ENCODE assay signal across 36 cellular contexts in genomic region chrX:121259170-121259569, GRCh38.
"Had no signal": no experiment of that assay in that cellular context is flagged by ENCODE, and none has a peak within 500 bp of the region (broad histone marks: within the 10 kb centered on the region; RNA-seq: fewer than 3 reads in every experiment).

No MANE protein-coding gene starts in this region.

- FAIRE-seq: bronchial epithelial cell, TTC549 had no signal

- H3K27me3 Mint-ChIP-seq: activated CD4-positive, alpha-beta memory T cell treated with anti-CD3 and anti-CD28 coated beads for 36 hours; activated CD8-positive, alpha-beta T cell treated with anti-CD3 and anti-CD28 coated beads for 36 hours; activated naive CD4-positive, alpha-beta T cell treated with anti-CD3 and anti-CD28 coated beads, Interleukin-2, amount 10 ng/mL, durations not matched to agents 7 days and 5 days; activated naive CD4-positive, alpha-beta T cell treated with anti-CD3 and anti-CD28 coated beads, Interleukin-2, amount 50 U/mL, for 24 hours; activated naive CD8-positive, alpha-beta T cell; activated naive CD8-positive, alpha-beta T cell treated with anti-CD3 and anti-CD28 coated beads, Interleukin-2, amount 10 ng/mL, durations not matched to agents 7 days and 5 days; activated T-helper 17 cell treated with anti-CD3 and anti-CD28 coated beads, Interleukin-2, amount 50 U/mL, for 72 hours; central memory CD8-positive, alpha-beta T cell had no signal

- DNase-seq: activated B cell treated with CpG ODN at 0.5 μM for 24 hours; activated CD4-positive, alpha-beta memory T cell treated with anti-CD3 and anti-CD28 coated beads for 36 hours; activated CD4-positive, alpha-beta T cell treated with anti-CD3 and anti-CD28 coated beads for 48 hours; activated CD4-positive, alpha-beta T cell treated with anti-CD3 and anti-CD28 coated beads, Interleukin-2, amount 50 U/mL, for 1 hour; activated CD4-positive, alpha-beta T cell treated with anti-CD3 and anti-CD28 coated beads, Interleukin-2, amount 50 U/mL, for 4 hours; activated CD4-positive, CD25-positive, alpha-beta regulatory T cell treated with anti-CD3 and anti-CD28 coated beads, Interleukin-2, amount 50 U/mL, for 72 hours; activated CD8-positive, alpha-beta memory T cell treated with anti-CD3 and anti-CD28 coated beads, Interleukin-2, amount 50 U/mL, for 4 hours; activated CD8-positive, alpha-beta T cell treated with anti-CD3 and anti-CD28 coated beads for 36 hours; activated effector memory CD4-positive, alpha-beta T cell treated with Interleukin-2 at 50 U/mL for 16 hours; activated gamma-delta T cell; activated naive CD4-positive, alpha-beta T cell treated with anti-CD3 and anti-CD28 coated beads, Interleukin-2, amount 10 ng/mL, durations not matched to agents 7 days and 5 days; activated naive CD4-positive, alpha-beta T cell treated with Interleukin-2 at 50 U/mL for 16 hours; activated naive CD8-positive, alpha-beta T cell treated with anti-CD3 and anti-CD28 coated beads, Interleukin-2, amount 10 ng/mL, durations not matched to agents 7 days and 5 days; activated naive CD8-positive, alpha-beta T cell treated with anti-CD3 and anti-CD28 coated beads, Interleukin-2, amount 50 U/mL, for 24 hours; activated T-cell treated with anti-CD3 and anti-CD28 coated beads for 4 hours; activated T-cell treated with anti-CD3 and anti-CD28 coated beads, Interleukin-2, amount 50 U/mL, for 1 hour; activated T-cell treated with anti-CD3 and anti-CD28 coated beads, Interleukin-2, amount 50 U/mL, for 4 hours; amygdala; anterior cingulate cortex; caudate nucleus; cerebellar nuclear complex; T-helper 1 cell; T-helper 2 cell; T-helper 9 cell had no signal

- H3K9me3 Mint-ChIP-seq: activated B cell treated with CpG ODN at 0.5 μM for 24 hours; activated CD4-positive, alpha-beta memory T cell treated with anti-CD3 and anti-CD28 coated beads for 36 hours; activated CD8-positive, alpha-beta T cell treated with anti-CD3 and anti-CD28 coated beads for 36 hours; activated naive CD4-positive, alpha-beta T cell treated with anti-CD3 and anti-CD28 coated beads, Interleukin-2, amount 10 ng/mL, durations not matched to agents 7 days and 5 days; activated naive CD4-positive, alpha-beta T cell treated with anti-CD3 and anti-CD28 coated beads, Interleukin-2, amount 50 U/mL, for 24 hours; activated naive CD8-positive, alpha-beta T cell treated with anti-CD3 and anti-CD28 coated beads, Interleukin-2, amount 10 ng/mL, durations not matched to agents 7 days and 5 days; activated naive CD8-positive, alpha-beta T cell treated with anti-CD3 and anti-CD28 coated beads, Interleukin-2, amount 50 U/mL, for 24 hours; activated T-cell treated with anti-CD3 and anti-CD28 coated beads, Interleukin-2, amount 50 U/mL, for 4 hours; activated T-helper 17 cell treated with anti-CD3 and anti-CD28 coated beads, Interleukin-2, amount 50 U/mL, for 72 hours; central memory CD8-positive, alpha-beta T cell; T-helper 1 cell treated with Interleukin-12 subunit alpha and Interleukin-12 subunit beta and Interleukin-4 antibody, amounts not matched to agents 30 μg/mL and 1 μg/mL, for 36 hours; T-helper 2 cell treated with Interferon-gamma antibody and Interleukin-4, amounts not matched to agents 5 μg/mL and 100 μg/mL, for 36 hours had no signal

- H3K27ac Mint-ChIP-seq: activated B cell treated with CpG ODN at 0.5 μM for 24 hours; activated CD4-positive, alpha-beta memory T cell treated with anti-CD3 and anti-CD28 coated beads for 36 hours; activated CD8-positive, alpha-beta T cell treated with anti-CD3 and anti-CD28 coated beads for 36 hours; activated naive CD4-positive, alpha-beta T cell treated with anti-CD3 and anti-CD28 coated beads, Interleukin-2, amount 10 ng/mL, durations not matched to agents 7 days and 5 days; activated naive CD4-positive, alpha-beta T cell treated with anti-CD3 and anti-CD28 coated beads, Interleukin-2, amount 50 U/mL, for 24 hours; activated naive CD8-positive, alpha-beta T cell; activated naive CD8-positive, alpha-beta T cell treated with anti-CD3 and anti-CD28 coated beads, Interleukin-2, amount 10 ng/mL, durations not matched to agents 7 days and 5 days; activated naive CD8-positive, alpha-beta T cell treated with anti-CD3 and anti-CD28 coated beads, Interleukin-2, amount 50 U/mL, for 24 hours; activated T-helper 17 cell treated with anti-CD3 and anti-CD28 coated beads, Interleukin-2, amount 50 U/mL, for 72 hours; brain; T-helper 1 cell treated with Interleukin-12 subunit alpha and Interleukin-12 subunit beta and Interleukin-4 antibody, amounts not matched to agents 30 μg/mL and 1 μg/mL, for 36 hours; T-helper 2 cell treated with Interferon-gamma antibody and Interleukin-4, amounts not matched to agents 5 μg/mL and 100 μg/mL, for 36 hours had no signal

- H3K4me1 Mint-ChIP-seq: activated B cell treated with CpG ODN at 0.5 μM for 24 hours; activated naive CD4-positive, alpha-beta T cell treated with anti-CD3 and anti-CD28 coated beads, Interleukin-2, amount 10 ng/mL, durations not matched to agents 7 days and 5 days; activated naive CD8-positive, alpha-beta T cell treated with anti-CD3 and anti-CD28 coated beads, Interleukin-2, amount 10 ng/mL, durations not matched to agents 7 days and 5 days; activated T-helper 17 cell treated with anti-CD3 and anti-CD28 coated beads, Interleukin-2, amount 50 U/mL, for 72 hours; brain; central memory CD8-positive, alpha-beta T cell had no signal

- H3K9me3 ChIP-seq: ascending aorta had no signal

- H3K27ac ChIP-seq: ascending aorta, cardiac muscle cell, VCaP had no signal

- H3K36me3 ChIP-seq: ascending aorta, cardiac muscle cell had no signal

- H3K4me3 Mint-ChIP-seq: activated B cell treated with CpG ODN at 0.5 μM for 24 hours; activated CD4-positive, alpha-beta memory T cell treated with anti-CD3 and anti-CD28 coated beads for 36 hours; activated CD8-positive, alpha-beta T cell treated with anti-CD3 and anti-CD28 coated beads for 36 hours; activated naive CD4-positive, alpha-beta T cell treated with anti-CD3 and anti-CD28 coated beads, Interleukin-2, amount 10 ng/mL, durations not matched to agents 7 days and 5 days; activated naive CD4-positive, alpha-beta T cell treated with anti-CD3 and anti-CD28 coated beads, Interleukin-2, amount 50 U/mL, for 24 hours; activated naive CD8-positive, alpha-beta T cell; activated naive CD8-positive, alpha-beta T cell treated with anti-CD3 and anti-CD28 coated beads, Interleukin-2, amount 10 ng/mL, durations not matched to agents 7 days and 5 days; activated naive CD8-positive, alpha-beta T cell treated with anti-CD3 and anti-CD28 coated beads, Interleukin-2, amount 50 U/mL, for 24 hours; activated T-cell treated with anti-CD3 and anti-CD28 coated beads, Interleukin-2, amount 50 U/mL, for 4 hours; activated T-helper 17 cell treated with anti-CD3 and anti-CD28 coated beads, Interleukin-2, amount 50 U/mL, for 72 hours; brain; central memory CD8-positive, alpha-beta T cell; T-helper 1 cell treated with Interleukin-12 subunit alpha and Interleukin-12 subunit beta and Interleukin-4 antibody, amounts not matched to agents 30 μg/mL and 1 μg/mL, for 36 hours; T-helper 2 cell treated with Interferon-gamma antibody and Interleukin-4, amounts not matched to agents 5 μg/mL and 100 μg/mL, for 36 hours had no signal

- H3K36me3 Mint-ChIP-seq: activated CD4-positive, alpha-beta memory T cell treated with anti-CD3 and anti-CD28 coated beads for 36 hours; activated naive CD4-positive, alpha-beta T cell treated with anti-CD3 and anti-CD28 coated beads, Interleukin-2, amount 10 ng/mL, durations not matched to agents 7 days and 5 days; activated naive CD4-positive, alpha-beta T cell treated with anti-CD3 and anti-CD28 coated beads, Interleukin-2, amount 50 U/mL, for 24 hours; activated naive CD8-positive, alpha-beta T cell; activated naive CD8-positive, alpha-beta T cell treated with anti-CD3 and anti-CD28 coated beads, Interleukin-2, amount 10 ng/mL, durations not matched to agents 7 days and 5 days; brain had no signal

- H3K27me3 ChIP-seq: ascending aorta, cardiac muscle cell had no signal

- ATAC-seq: activated CD8-positive, alpha-beta T cell treated with anti-CD3 and anti-CD28 coated beads for 36 hours; activated naive CD8-positive, alpha-beta T cell treated with anti-CD3 and anti-CD28 coated beads, Interleukin-2, amount 50 U/mL, for 24 hours had no signal

- H3K4me1 ChIP-seq: ascending aorta had no signal

- H3K4me3 ChIP-seq: ascending aorta, cardiac muscle cell had no signal
